10 cellular contexts compared by ENCODE assay signal in the genomic region with DNA sequence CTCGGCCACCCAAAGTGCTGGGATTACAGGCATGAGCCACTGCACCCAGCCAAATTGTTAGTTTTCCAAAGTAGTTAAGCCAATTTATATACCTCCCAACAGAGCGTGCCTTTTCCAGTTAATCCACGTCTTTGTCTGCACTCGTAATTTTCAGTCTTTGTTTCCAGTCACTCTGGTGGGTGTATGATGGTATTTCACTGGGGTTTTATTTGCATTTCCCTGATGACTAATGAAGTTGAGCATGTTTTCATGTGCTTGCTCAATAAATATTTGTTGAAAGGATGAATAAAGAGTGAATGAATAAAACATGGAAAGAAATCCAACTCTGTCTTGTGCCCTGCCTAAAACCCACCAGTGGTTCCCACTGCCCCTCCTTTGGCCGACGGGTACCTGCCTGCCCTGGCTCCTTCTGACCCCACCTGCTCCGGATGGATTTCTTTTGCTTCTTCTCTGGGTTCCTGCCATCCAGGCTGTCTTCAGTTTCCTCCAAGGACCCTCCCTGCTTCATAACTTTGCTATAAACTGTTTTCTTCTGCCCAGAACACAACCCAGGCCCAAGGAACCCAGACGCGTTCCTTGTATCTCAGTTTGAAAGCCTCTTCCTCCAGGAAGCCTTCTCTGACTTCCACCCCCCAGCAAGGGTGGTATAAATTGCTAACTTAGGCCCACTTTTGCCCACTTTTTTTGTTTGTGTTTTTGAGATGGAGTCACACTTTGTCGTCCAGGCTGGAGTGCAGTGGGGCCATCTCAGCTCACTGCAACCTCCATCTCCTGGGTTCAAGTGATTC. TPM values are rescaled to one million over a fixed set of nuclear protein-coding genes. Genes with fewer than 3 reads are reported as not detected.
DNase-seq lines count a peak whose midpoint lies in the region; ATAC-seq and TF ChIP-seq lines count a peak whose summit lies in the region.
"Had no signal": no experiment of that assay in that cellular context is flagged by ENCODE, and none has a peak within 500 bp of the region (broad histone marks: within the 10 kb centered on the region; RNA-seq: fewer than 3 reads in every experiment).

No MANE protein-coding gene starts in this region.

- intact Hi-C loops in Right ventricle myocardium superior (cut with DNase I): loop anchor here (5.0 kb wide), 1 partner anchor 49 kb away; no protein-coding TSS in a partner anchor
- intact Hi-C loops in natural killer cell (cut with micrococcal nuclease): no loop called here
- intact Hi-C loops in left ventricle myocardium inferior (cut with micrococcal nuclease): no loop called here

- peaks cover 23% of the 10 kb centered on the region for H3K4me1 ChIP-seq in left ventricle myocardium inferior

- H3K4me3 ChIP-seq in left ventricle myocardium inferior: no peak overlapping the region

- H3K36me3 Mint-ChIP-seq in stimulated activated naive CD8-positive, alpha-beta T cell treated with anti-CD3 and anti-CD28 coated beads, Interleukin-15, Interleukin-2, amounts not matched to agents 100 ng/mL and 50 ng/mL, for 24 hours (ENCODE audit: low read depth): peaks cover 8% of the 10 kb centered on the region
- H3K36me3 Mint-ChIP-seq in glutamatergic neuron (ENCODE audit: unreplicated experiment) (no peaks in the 10 kb centered on the region), natural killer cell (no peaks in the 10 kb centered on the region)

- H3K27me3 ChIP-seq in left ventricle myocardium inferior (ENCODE audit: low read depth): no peaks in the 10 kb centered on the region

- no peaks in the 10 kb centered on the region for H3K27me3 Mint-ChIP-seq in stimulated activated naive CD8-positive, alpha-beta T cell treated with anti-CD3 and anti-CD28 coated beads, Interleukin-15, Interleukin-2, amounts not matched to agents 100 ng/mL and 50 ng/mL, for 24 hours
- H3K27me3 Mint-ChIP-seq in stimulated activated naive CD8-positive, alpha-beta T cell treated with anti-CD3 and anti-CD28 coated beads, Interleukin-15, amount 100 ng/mL, for 72 hours: no peaks in the 10 kb centered on the region
- H3K27me3 Mint-ChIP-seq in glutamatergic neuron (ENCODE audit: unreplicated experiment) (peaks cover 6% of the 10 kb centered on the region), natural killer cell (ENCODE audit: low read depth in 2 of 2) (no peaks in the 10 kb centered on the region)

- peak overlapping the region; percentile 37 for H3K27ac Mint-ChIP-seq in stimulated activated naive CD8-positive, alpha-beta T cell treated with anti-CD3 and anti-CD28 coated beads, Interleukin-15, Interleukin-2, amounts not matched to agents 100 ng/mL and 50 ng/mL, for 24 hours
- peak overlapping the region in 1 of 2 donors; percentile 4 for H3K27ac Mint-ChIP-seq in stimulated activated naive CD8-positive, alpha-beta T cell treated with anti-CD3 and anti-CD28 coated beads, Interleukin-15, amount 100 ng/mL, for 72 hours
- H3K27ac Mint-ChIP-seq in glutamatergic neuron (ENCODE audit: unreplicated experiment) (no peak overlapping the region), natural killer cell (no peak overlapping the region)

- no peaks in the 10 kb centered on the region for H3K9me3 Mint-ChIP-seq in stimulated activated naive CD8-positive, alpha-beta T cell treated with anti-CD3 and anti-CD28 coated beads, Interleukin-15, Interleukin-2, amounts not matched to agents 100 ng/mL and 50 ng/mL, for 24 hours
- H3K9me3 Mint-ChIP-seq in stimulated activated naive CD8-positive, alpha-beta T cell treated with anti-CD3 and anti-CD28 coated beads, Interleukin-15, amount 100 ng/mL, for 72 hours: no peaks in the 10 kb centered on the region
- H3K9me3 Mint-ChIP-seq in glutamatergic neuron (ENCODE audit: unreplicated experiment): peaks cover 4% of the 10 kb centered on the region
- H3K9me3 Mint-ChIP-seq in natural killer cell: no peaks in the 10 kb centered on the region

- no peak overlapping the region for H3K27ac ChIP-seq in left ventricle myocardium inferior (replicated peaks)

- peaks cover 44% of the 10 kb centered on the region for H3K4me1 Mint-ChIP-seq in stimulated activated naive CD8-positive, alpha-beta T cell treated with anti-CD3 and anti-CD28 coated beads, Interleukin-15, Interleukin-2, amounts not matched to agents 100 ng/mL and 50 ng/mL, for 24 hours (ENCODE audit: low read depth)
- peaks cover 38% of the 10 kb centered on the region for H3K4me1 Mint-ChIP-seq in stimulated activated naive CD8-positive, alpha-beta T cell treated with anti-CD3 and anti-CD28 coated beads, Interleukin-15, amount 100 ng/mL, for 72 hours
- H3K4me1 Mint-ChIP-seq in glutamatergic neuron (ENCODE audit: low read depth, unreplicated experiment) (peaks cover 5% of the 10 kb centered on the region), natural killer cell (peaks cover 20 to 27% of the 10 kb centered on the region in 2 donors)

- H3K4me3 Mint-ChIP-seq in stimulated activated naive CD8-positive, alpha-beta T cell treated with anti-CD3 and anti-CD28 coated beads, Interleukin-15, Interleukin-2, amounts not matched to agents 100 ng/mL and 50 ng/mL, for 24 hours: peak overlapping the region; percentile 0
- no peak overlapping the region for H3K4me3 Mint-ChIP-seq in stimulated activated naive CD8-positive, alpha-beta T cell treated with anti-CD3 and anti-CD28 coated beads, Interleukin-15, amount 100 ng/mL, for 72 hours
- H3K4me3 Mint-ChIP-seq in glutamatergic neuron (ENCODE audit: unreplicated experiment) (no peak overlapping the region), natural killer cell (no peak overlapping the region)

- TF ChIP-seq CTCF in glutamatergic neuron (IDR thresholded peaks at IDR 0.05; ENCODE audit: partially characterized antibody, unreplicated experiment): no peak
- no peak for TF ChIP-seq CTCF in natural killer cell (IDR thresholded peaks at IDR 0.05)
- TF ChIP-seq CTCF in left ventricle myocardium inferior (IDR thresholded peaks at IDR 0.05; ENCODE audit: borderline replicate concordance): no peak

- ATAC-seq in stimulated activated naive CD8-positive, alpha-beta T cell treated with anti-CD3 and anti-CD28 coated beads, Interleukin-15, amount 100 ng/mL, for 72 hours: no peak
- ATAC-seq in Right ventricle myocardium superior (ENCODE audit: poor library complexity) (no peak), natural killer cell (no peak)

- H3K9me3 ChIP-seq in left ventricle myocardium inferior (replicated peaks): no peaks in the 10 kb centered on the region

- no peaks in the 10 kb centered on the region for H3K36me3 ChIP-seq in left ventricle myocardium inferior

- DNase-seq in stimulated activated naive CD8-positive, alpha-beta T cell treated with anti-CD3 and anti-CD28 coated beads, Interleukin-15, amount 100 ng/mL, for 72 hours: no peak
- DNase-seq in T1000 (lab: John Stamatoyannopoulos, UW): peak; percentile 19
- DNase-seq in fibroblast of the conjunctiva (ENCODE audit: low read depth): peak; percentile 33
- no peak for DNase-seq in Right ventricle myocardium superior
- DNase-seq in glutamatergic neuron: no peak
- DNase-seq in natural killer cell: no peak
- DNase-seq in left ventricle myocardium inferior: no peak
- DNase-seq: activated CD4-positive, alpha-beta T cell treated with anti-CD3 and anti-CD28 coated beads, Interleukin-2, amount 50 U/mL, for 1 hour; Karpas-422 had no signal

RNA-seq across cellular contexts. Expression of gene ABCC1, which starts 3.0 kb away (rescaled TPM):
- total RNA-seq in Right ventricle myocardium superior (24.4 TPM), glutamatergic neuron (ENCODE audit: unreplicated experiment) (29.9 TPM), natural killer cell (10 to 100 TPM; 24.5 to 53.9 (median 27.9) TPM), left ventricle myocardium inferior (17.0 TPM)

RNA-seq across cellular contexts. Expression of gene CEP20, which starts 58.0 kb away (rescaled TPM):
- total RNA-seq in Right ventricle myocardium superior: 27.7 TPM
- 20.3 TPM for total RNA-seq in glutamatergic neuron (ENCODE audit: unreplicated experiment)
- total RNA-seq in natural killer cell: 10 to 100 TPM; 21.4 to 23.2 (median 23.1) TPM
- total RNA-seq in left ventricle myocardium inferior: 30.7 TPM

Comparison
In these comparisons a context has a peak if more than half of its experiments do, and no peak if none do; other contexts are left out.
1. DNase-seq: peak in T1000 (single experiment) and fibroblast of the conjunctiva (single experiment); none in stimulated activated naive CD8-positive, alpha-beta T cell treated with anti-CD3 and anti-CD28 coated beads, Interleukin-15, amount 100 ng/mL, for 72 hours (0 of 2), Right ventricle myocardium superior (single experiment), glutamatergic neuron (single experiment), natural killer cell (single experiment) and left ventricle myocardium inferior (single experiment).